Comparison of ENCODE assay signal across 8 cellular contexts in genomic region chr16:661184-661821, GRCh38. TPM values are rescaled to one million over a fixed set of nuclear protein-coding genes. Genes with fewer than 3 reads are reported as not detected.
DNase-seq lines count a peak whose midpoint lies in the region; ATAC-seq and TF ChIP-seq lines count a peak whose summit lies in the region.

No MANE protein-coding gene starts in this region.

- no peak overlapping the region for H2AFZ ChIP-seq in SU-DHL-6 (ENCODE audit: low read depth, low read length, severe bottlenecking)

- POLR2A ChIA-PET in T-cell (lab: Charles Lee): no interaction called here

- no peaks in the 10 kb centered on the region for H3K9me3 Mint-ChIP-seq in T-cell

- H3K4me3 ChIP-seq in heart left ventricle: peak overlapping the region in 5 of 12 donors; percentile 10 to 38 (median 24)
- no peak overlapping the region for H3K4me3 ChIP-seq in SU-DHL-6 (ENCODE audit: insufficient read depth, low read length, poor library complexity, severe bottlenecking)
- peak overlapping the region in 3 of 4 donors; percentile 22 to 39 (median 30) for H3K4me3 ChIP-seq in upper lobe of left lung

- TF ChIP-seq POLR2A in heart left ventricle (IDR thresholded peaks at IDR 0.05): no peak
- no peak for TF ChIP-seq POLR2A in upper lobe of left lung (IDR thresholded peaks at IDR 0.05)

- H3K4me1 ChIP-seq in heart left ventricle (peaks cover 0 to 16% (median 11%) of the 10 kb centered on the region in 12 donors), upper lobe of left lung (peaks cover 13 to 20% (median 14%) of the 10 kb centered on the region in 4 donors)

- TF ChIP-seq CTCF in heart left ventricle (IDR thresholded peaks at IDR 0.05): no peak
- no peak for TF ChIP-seq CTCF in SU-DHL-6 (IDR thresholded peaks at IDR 0.05; ENCODE audit: insufficient read depth, low read length, poor library complexity, severe bottlenecking)
- peak in 1 of 6 experiments; percentile 6 for TF ChIP-seq CTCF in upper lobe of left lung (IDR thresholded peaks at IDR 0.05)

- CTCF ChIA-PET in T-cell (lab: Charles Lee): no interaction called here

- H3K79me2 ChIP-seq in SU-DHL-6 (ENCODE audit: insufficient read depth, low read length): no peaks in the 10 kb centered on the region

- H3K9me3 ChIP-seq in heart left ventricle: no peaks in the 10 kb centered on the region
- H3K9me3 ChIP-seq in SU-DHL-6 (ENCODE audit: insufficient read depth, low read length): no peaks in the 10 kb centered on the region
- H3K9me3 ChIP-seq in upper lobe of left lung: no peaks in the 10 kb centered on the region

- H3K27ac ChIP-seq in heart left ventricle (peak overlapping the region in 9 of 12 donors; percentile 27 to 78 (median 52)), SU-DHL-6 (ENCODE audit: low read depth, low read length) (no peak overlapping the region), upper lobe of left lung (peak overlapping the region in 3 of 4 donors; percentile 64 to 79 (median 78))

- H3K27me3 ChIP-seq in heart left ventricle: no peaks in the 10 kb centered on the region
- no peaks in the 10 kb centered on the region for H3K27me3 ChIP-seq in SU-DHL-6 (ENCODE audit: low read length)
- H3K27me3 ChIP-seq in upper lobe of left lung: no peaks in the 10 kb centered on the region

- no peaks in the 10 kb centered on the region for H3F3A ChIP-seq in SU-DHL-6 (ENCODE audit: insufficient read depth)

- no peaks in the 10 kb centered on the region for H3K27me3 Mint-ChIP-seq in T-cell

- 56 to 74% (median 60%) methylated on average over 16 to 35 of the region's 35 CpGs for WGBS in heart left ventricle, 4 donors
- WGBS in upper lobe of left lung, 2 donors: 51 to 67% methylated on average over 25 to 34 of the region's 35 CpGs

- H3K4me3 Mint-ChIP-seq in T-cell: no peak overlapping the region

- no peak overlapping the region for H3K9ac ChIP-seq in SU-DHL-6 (ENCODE audit: low read length)

- no peaks in the 10 kb centered on the region for H4K20me1 ChIP-seq in SU-DHL-6 (ENCODE audit: low read depth, low read length)

- H3K27ac Mint-ChIP-seq in T-cell: no peak overlapping the region

- peaks cover 0 to 7% (median 5%) of the 10 kb centered on the region in 3 donors for H3K4me1 Mint-ChIP-seq in T-cell

- ATAC-seq in heart left ventricle (peak in 3 of 4 donors; percentile 2), left cardiac atrium (no peak), left colon (no peak), upper lobe of left lung (ENCODE audit: low FRiP score in 2 of 2) (no peak), T-cell (replicated peaks in 1 of 4) (no peak)

- H3K4me2 ChIP-seq in SU-DHL-6 (ENCODE audit: low read depth, low read length, poor library complexity, severe bottlenecking): peak overlapping the region; percentile 12

- peaks cover 0 to 15% (median 0%) of the 10 kb centered on the region in 9 donors for H3K36me3 ChIP-seq in heart left ventricle
- H3K36me3 ChIP-seq in SU-DHL-6 (ENCODE audit: low read length): no peaks in the 10 kb centered on the region
- H3K36me3 ChIP-seq in upper lobe of left lung: peaks cover 0 to 23% (median 7%) of the 10 kb centered on the region in 4 donors

- intact Hi-C loops in heart left ventricle (cut with DNase I) (loop anchor here in 5 of 10 donors (2.0 to 10.0 kb wide), 6 partner anchors 79 to 267 kb away; partner anchors contain the start of genes NME4 (in 2 of the 5) and RAB11FIP3 (in 1 of the 5)), left cardiac atrium (cut with DNase I) (loop anchor here in 1 of 2 donors (5.0 kb wide), 1 partner anchor 89 kb away; no protein-coding TSS in a partner anchor), left colon (cut with DNase I, micrococcal nuclease) (no loop called here)

- no peaks in the 10 kb centered on the region for H3K36me3 Mint-ChIP-seq in T-cell

- DNase-seq in heart left ventricle: no peak
- no peak for DNase-seq in left cardiac atrium
- peak; percentile 37 to 48 for DNase-seq in left colon
- DNase-seq in upper lobe of left lung: no peak
- DNase-seq in superior temporal gyrus (ENCODE audit: extremely low spot score): no peak
- DNase-seq in T-cell: no peak
- no peak for DNase-seq in stimulated activated naive CD4-positive, alpha-beta T cell treated with Interleukin-2 at 50 U/mL for 16 hours (lab: John Stamatoyannopoulos, UW)

- H3K9me2 ChIP-seq in SU-DHL-6 (replicated peaks; ENCODE audit: insufficient read depth, low read length): no peaks in the 10 kb centered on the region

- no peak for TF ChIP-seq EP300 in upper lobe of left lung (IDR thresholded peaks at IDR 0.05)

RNA-seq across cellular contexts. Expression of gene RHOT2, which starts 6.6 kb away (rescaled TPM):
- total RNA-seq in heart left ventricle: 100 to 1,000 TPM in 1 of 9 donors, 10 to 100 TPM in 8; 33.7 to 102 (median 83.5) TPM
- 100 to 1,000 TPM in 1 of 2 donors, 10 to 100 TPM in 1; 77.2 to 143 TPM for polyA plus RNA-seq in heart left ventricle
- 100 to 1,000 TPM in 1 of 2 donors, 10 to 100 TPM in 1; 73.8 to 106 TPM for total RNA-seq in left cardiac atrium
- 100 to 1,000 TPM; 118 to 158 TPM for total RNA-seq in left colon
- total RNA-seq in upper lobe of left lung: 100 to 1,000 TPM in 4 of 6 donors, 10 to 100 TPM in 2; 53.0 to 535 (median 107) TPM
- 100 to 1,000 TPM; 181 to 320 (median 286) TPM for total RNA-seq in T-cell

RNA-seq across cellular contexts. Expression of gene WDR90, which starts 12.1 kb away (rescaled TPM):
- total RNA-seq in heart left ventricle (10 to 100 TPM in 2 of 9 donors, 1 to 10 TPM in 7; 3.7 to 17.4 (median 8.6) TPM), left cardiac atrium (10 to 100 TPM in 1 of 2 donors, 1 to 10 TPM in 1; 9.6 to 15.5 TPM), left colon (10 to 100 TPM; 28.3 to 57.6 TPM), upper lobe of left lung (100 to 1,000 TPM in 1 of 6 donors, 10 to 100 TPM in 5; 18.8 to 174 (median 34.1) TPM), T-cell (10 to 100 TPM; 19.7 to 35.7 (median 23.4) TPM)
- polyA plus RNA-seq in heart left ventricle: 10 to 100 TPM in 1 of 2 donors, 1 to 10 TPM in 1; 5.1 to 10.9 TPM

RNA-seq across cellular contexts. Expression of gene RHBDL1, which starts 14.2 kb away (rescaled TPM):
- total RNA-seq in heart left ventricle (1 to 10 TPM in 7 of 9 donors, under 1 TPM in 2; 0.72 to 2.7 (median 1.8) TPM), left cardiac atrium (1 to 10 TPM; 1.2 TPM), left colon (1 to 10 TPM; 4.4 to 5.3 TPM), upper lobe of left lung (1 to 10 TPM in 2 of 6 donors, under 1 TPM in 3, not detected in 1; 0.59 to 2.1 (median 0.76) TPM), T-cell (1 to 10 TPM; 2.0 to 3.6 (median 2.5) TPM)
- 1 to 10 TPM in 1 of 2 donors, under 1 TPM in 1; 0.19 to 3.6 TPM for polyA plus RNA-seq in heart left ventricle

RNA-seq across cellular contexts. Expression of gene STUB1, which starts 18.9 kb away (rescaled TPM):
- total RNA-seq in heart left ventricle (100 to 1,000 TPM in 8 of 9 donors, 10 to 100 TPM in 1; 93.7 to 198 (median 116) TPM), left cardiac atrium (100 to 1,000 TPM in 1 of 2 donors, 10 to 100 TPM in 1; 89.1 to 101 TPM), left colon (100 to 1,000 TPM in 1 of 2 donors, 10 to 100 TPM in 1; 86.6 to 105 TPM), upper lobe of left lung (100 to 1,000 TPM; 101 to 186 (median 118) TPM), T-cell (100 to 1,000 TPM in 3 of 5 donors, 10 to 100 TPM in 2; 67.3 to 119 (median 114) TPM)
- 100 to 1,000 TPM; 107 to 159 TPM for polyA plus RNA-seq in heart left ventricle

RNA-seq across cellular contexts. Expression of gene MCRIP2, which starts 19.7 kb away (rescaled TPM):
- total RNA-seq in heart left ventricle: 100 to 1,000 TPM in 4 of 9 donors, 10 to 100 TPM in 5; 52.3 to 219 (median 89.5) TPM
- 100 to 1,000 TPM in 1 of 2 donors, 10 to 100 TPM in 1; 97.0 to 321 TPM for polyA plus RNA-seq in heart left ventricle
- 100 to 1,000 TPM in 1 of 2 donors, 10 to 100 TPM in 1; 92.8 to 117 TPM for total RNA-seq in left cardiac atrium
- 100 to 1,000 TPM in 1 of 2 donors, 10 to 100 TPM in 1; 98.5 to 161 TPM for total RNA-seq in left colon
- 10 to 100 TPM; 34.9 to 85.7 (median 53.3) TPM for total RNA-seq in upper lobe of left lung
- total RNA-seq in T-cell: 10 to 100 TPM; 19.1 to 43.0 (median 40.0) TPM

Comparison
In these comparisons a context has a peak if more than half of its experiments do, and no peak if none do; other contexts are left out.
1. ATAC-seq: peak in heart left ventricle (3 of 4); none in left cardiac atrium (0 of 2), left colon (single experiment), upper lobe of left lung (0 of 2) and T-cell (0 of 4).
2. DNase-seq: peak in left colon (2 of 2); none in heart left ventricle (0 of 5), left cardiac atrium (single experiment), upper lobe of left lung (0 of 2), superior temporal gyrus (single experiment), T-cell (0 of 34) and stimulated activated naive CD4-positive, alpha-beta T cell treated with Interleukin-2 at 50 U/mL for 16 hours (single experiment).